In the genomic region with DNA sequence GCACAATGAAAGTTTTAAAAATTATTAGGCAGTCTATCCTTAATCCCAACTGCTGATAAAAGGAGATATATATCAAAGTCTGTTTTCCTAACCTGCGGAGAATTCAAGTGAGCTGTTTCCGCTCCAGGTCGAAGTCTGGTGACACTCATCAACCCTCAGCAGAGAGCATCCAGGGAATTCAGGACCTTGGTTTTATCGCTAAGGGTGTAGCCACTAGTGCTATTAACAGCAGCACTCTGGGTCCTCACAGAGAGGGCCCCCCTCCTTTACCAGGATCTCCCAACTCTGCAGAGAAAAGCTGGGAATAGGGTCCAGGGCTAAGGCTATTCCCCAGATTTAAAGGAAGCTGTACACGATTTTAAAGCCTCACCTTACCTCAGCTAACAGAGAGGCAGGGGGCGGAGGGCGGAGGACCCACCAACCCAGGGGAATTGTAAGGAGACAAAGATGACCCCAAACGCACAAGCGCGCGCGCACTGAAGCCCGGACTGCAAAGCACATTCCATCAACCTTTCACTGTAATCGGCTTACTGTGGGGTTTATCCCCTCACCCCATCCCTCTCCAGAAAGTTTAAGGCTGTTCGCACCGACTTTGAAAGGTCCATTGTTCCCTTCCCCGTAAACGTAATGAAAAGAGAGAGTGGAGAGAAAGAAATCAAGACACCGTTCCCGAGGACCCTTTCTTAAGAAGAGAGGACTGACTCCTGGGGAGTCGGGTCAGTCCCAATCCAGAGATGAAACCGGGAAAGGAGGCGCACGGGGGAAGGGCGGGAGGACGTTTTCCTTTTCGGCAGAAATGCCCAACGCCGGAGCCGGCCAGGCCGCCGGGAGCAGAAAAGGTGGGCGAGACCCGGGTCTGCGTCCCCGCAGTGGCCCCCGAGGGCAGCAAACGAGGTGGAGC, we compare ENCODE assay signal across 8 cellular contexts. TPM values are rescaled to one million over a fixed set of nuclear protein-coding genes. Genes with fewer than 3 reads are reported as not detected.
DNase-seq lines count a peak whose midpoint lies in the region; ATAC-seq lines count a peak whose summit lies in the region.

No MANE protein-coding gene starts in this region.

- CTCF ChIA-PET in CD4-positive, alpha-beta memory T cell (lab: Charles Lee; ENCODE audit: partially characterized antibody): interaction anchor here (0.9 to 9.4 kb wide), 17 partner anchors 12 to 256 kb away, joined by 3 to 106 read pairs (median 7); no protein-coding TSS in a partner anchor

- H3K27ac ChIP-seq in CD4-positive, alpha-beta memory T cell (ENCODE audit: low read depth, low read length): peak overlapping the region; percentile 87

- peak overlapping the region; percentile 79 to 82 for H3K4me3 ChIP-seq in CD4-positive, alpha-beta memory T cell (ENCODE audit: low read length in 2 of 2)
- H3K4me3 ChIP-seq in MG63 (peak overlapping the region; percentile 71), iPS-18c (ENCODE audit: insufficient read depth, low read depth, low read length) (peak overlapping the region; percentile 96)

- no peak for ATAC-seq in GM18517 (IDR thresholded peaks at IDR 0.05; ENCODE audit: unreplicated experiment)

- no peaks in the 10 kb centered on the region for H3K27me3 ChIP-seq in CD4-positive, alpha-beta memory T cell (ENCODE audit: insufficient read depth, low read length)
- no peaks in the 10 kb centered on the region for H3K27me3 ChIP-seq in MG63

- DNase-seq in CD4-positive, alpha-beta memory T cell: peak in 3 of 5 donors; percentile 14 to 39 (median 16)
- DNase-seq in MG63 (no peak), astrocyte of the hippocampus (ENCODE audit: low read depth, low spot score) (peak; percentile 58), NCI-H1694 treated with DMSO at 0.1 percent for 48 hours (lab: John Stamatoyannopoulos, UW) (no peak), NCI-H1694 (lab: John Stamatoyannopoulos, UW) (no peak)
- peak; percentile 48 for DNase-seq in stimulated activated CD8-positive, alpha-beta memory T cell treated with anti-CD3 and anti-CD28 coated beads, Interleukin-4, amount 100 ng/mL, for 48 hours

- peaks cover 37 to 65% (median 46%) of the 10 kb centered on the region in 4 donors for H3K4me1 Mint-ChIP-seq in CD4-positive, alpha-beta memory T cell

- H3K4me1 ChIP-seq in CD4-positive, alpha-beta memory T cell (ENCODE audit: insufficient read depth, low read length): peaks cover 51% of the 10 kb centered on the region

- H3K27me3 Mint-ChIP-seq in CD4-positive, alpha-beta memory T cell: no peaks in the 10 kb centered on the region

- H3K9me3 ChIP-seq in CD4-positive, alpha-beta memory T cell (ENCODE audit: control insufficient read depth in 1 of 2, low read length in 2 of 2): no peaks in the 10 kb centered on the region
- H3K9me3 ChIP-seq in MG63 (no peaks in the 10 kb centered on the region), iPS-18c (ENCODE audit: control insufficient read depth, insufficient read depth, low read length) (no peaks in the 10 kb centered on the region)

- H3K27ac Mint-ChIP-seq in CD4-positive, alpha-beta memory T cell: peak overlapping the region; percentile 95 to 99 (median 98)

- H3K4me3 Mint-ChIP-seq in CD4-positive, alpha-beta memory T cell: peak overlapping the region; percentile 87 to 99 (median 96)

- peaks cover 0 to 2% (median 0%) of the 10 kb centered on the region in 8 donors for H3K9me3 Mint-ChIP-seq in CD4-positive, alpha-beta memory T cell

- H3K36me3 Mint-ChIP-seq in CD4-positive, alpha-beta memory T cell: peaks cover 0 to 17% of the 10 kb centered on the region in 2 donors

- intact Hi-C loops in CD4-positive, alpha-beta memory T cell (cut with micrococcal nuclease): loop anchor here (1.0 to 5.0 kb wide), 7 partner anchors 28 to 1355 kb away; a partner anchor contains a TSS

- no peaks in the 10 kb centered on the region for H3K36me3 ChIP-seq in CD4-positive, alpha-beta memory T cell (ENCODE audit: insufficient read depth, low read length)
- no peaks in the 10 kb centered on the region for H3K36me3 ChIP-seq in MG63

- POLR2A ChIA-PET in CD4-positive, alpha-beta memory T cell (lab: Charles Lee; ENCODE audit: partially characterized antibody): interaction anchor here (0.7 to 5.5 kb wide), 33 partner anchors 9 to 1388 kb away, joined by 3 to 188 read pairs (median 4); a partner anchor contains a TSS

RNA-seq across cellular contexts. Expression of a gene that starts 0.6 kb away (rescaled TPM):
- total RNA-seq in CD4-positive, alpha-beta memory T cell: 10 to 100 TPM; 85.8 to 89.4 TPM
- polyA plus RNA-seq in CD4-positive, alpha-beta memory T cell: 10 to 100 TPM; 10.0 to 15.6 TPM
- total RNA-seq in MG63 (2014; rRNA removed; shearing (Covaris generic); ENCODE audit: low replicate concordance): 0.30 and 7.8 TPM in 2 replicates

Comparison
In these comparisons a context has a peak if more than half of its experiments do, and no peak if none do; other contexts are left out.
1. DNase-seq: peak in CD4-positive, alpha-beta memory T cell (3 of 5), astrocyte of the hippocampus (single experiment) and stimulated activated CD8-positive, alpha-beta memory T cell treated with anti-CD3 and anti-CD28 coated beads, Interleukin-4, amount 100 ng/mL, for 48 hours (single experiment); none in MG63 (single experiment), NCI-H1694 treated with DMSO at 0.1 percent for 48 hours (single experiment) and NCI-H1694 (single experiment).
2. Peak in every context shown above with its lines, with median percentiles within 50 percentile points of each other: H3K4me3 ChIP-seq.